21 cellular contexts compared by ENCODE assay signal in the genomic region with DNA sequence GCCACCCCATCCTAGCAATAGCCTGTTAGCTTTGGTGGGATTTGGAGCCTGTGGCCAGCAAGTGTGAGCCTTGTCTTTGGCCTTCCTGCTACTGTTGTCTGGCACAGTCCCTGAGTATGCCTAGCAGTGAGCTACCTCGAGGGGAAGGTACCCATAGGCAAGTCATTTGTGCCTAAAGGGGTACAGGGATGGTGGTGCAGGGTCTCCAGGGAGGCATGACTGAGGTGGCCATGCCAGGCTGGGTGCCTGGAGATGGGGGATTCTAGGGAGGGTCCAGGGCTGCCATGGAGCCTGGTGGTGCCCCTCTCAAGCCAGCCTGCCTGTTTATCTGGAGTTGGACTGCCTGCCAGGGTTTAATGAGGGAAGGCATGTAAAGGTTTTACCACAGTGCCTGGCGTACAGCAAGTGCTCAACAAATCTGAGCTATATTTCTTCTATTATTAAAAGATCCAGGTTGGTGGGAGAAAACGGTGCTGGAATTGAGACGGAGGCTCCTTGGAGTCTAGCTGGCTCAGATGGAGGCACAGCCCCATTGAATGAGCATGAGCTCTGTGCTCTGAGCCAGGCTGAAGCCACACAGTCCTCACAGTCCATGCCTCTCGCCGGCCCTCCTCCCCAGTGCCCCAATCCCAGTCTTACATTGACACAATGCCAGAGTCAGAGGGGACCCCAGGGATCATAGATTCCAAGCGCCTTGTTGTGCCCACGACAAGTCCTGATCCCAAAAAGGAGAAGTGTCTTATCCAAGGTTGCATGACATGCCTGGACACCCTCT.
DNase-seq lines count a peak whose midpoint lies in the region; ATAC-seq, FAIRE-seq and TF ChIP-seq lines count a peak whose summit lies in the region.
"Had no signal": no experiment of that assay in that cellular context is flagged by ENCODE, and none has a peak within 500 bp of the region (broad histone marks: within the 10 kb centered on the region; RNA-seq: fewer than 3 reads in every experiment).

No MANE protein-coding gene starts in this region.

- no peak overlapping the region for H3K4me3 ChIP-seq in BLaER1
- H3K4me3 ChIP-seq in H1 (ENCODE audit: extremely low read depth in 1 of 4, insufficient read depth in 2 of 4, low read depth in 3 of 4, low read length in 4 of 4), result no peak overlapping the region
- no peak overlapping the region for H3K4me3 ChIP-seq in Karpas-422 (ENCODE audit: low read length)
- H3K4me3 ChIP-seq: GM12878, GM23338 had no signal

- no peak overlapping the region for H3K14ac ChIP-seq in H1 (ENCODE audit: insufficient read length)

- no peak for TF ChIP-seq POLR2A in H1 (IDR thresholded peaks at IDR 0.05; ENCODE audit: control extremely low read depth in 1 of 2, low read depth in 2 of 2, low read length in 2 of 2)

- peaks cover 88% of the 10 kb centered on the region for H3K4me1 Mint-ChIP-seq in brain
- no peaks in the 10 kb centered on the region for H3K4me1 Mint-ChIP-seq in activated CD8-positive, alpha-beta T cell treated with anti-CD3 and anti-CD28 coated beads for 36 hours (ENCODE audit: low read depth)

- H3K79me2 ChIP-seq in H1 (ENCODE audit: control insufficient read depth in 1 of 2, insufficient read depth in 2 of 2, low read length in 2 of 2) (no peaks in the 10 kb centered on the region), Karpas-422 (ENCODE audit: low read length) (no peaks in the 10 kb centered on the region)

- WGBS in H1 (ENCODE audit: extremely low coverage in 1 of 2, insufficient coverage in 1 of 2, insufficient read length in 1 of 2, insufficient replicate concordance in 2 of 2, low coverage in 1 of 2, low lambda C conversion rate in 2 of 2, missing lambda C conversion rate in 1 of 2), 2 experiments, result 85% methylated on average over 8 of the region's 8 CpGs; no CpG with 5 or more reads in 1 of the 2 experiments

- DNase-seq in H1 (ENCODE audit: low read depth in 1 of 2, low spot score in 2 of 2) (no peak), sciatic nerve (ENCODE audit: low spot score) (peak; percentile 34), UCSD-AML1 (lab: John Stamatoyannopoulos, UW; ENCODE audit: unreplicated experiment) (no peak), kidney glomerular epithelial cell (lab: John Stamatoyannopoulos, UW) (no peak), Karpas-422 (no peak)
- DNase-seq in activated CD8-positive, alpha-beta T cell treated with anti-CD3 and anti-CD28 coated beads for 36 hours, result no peak
- DNase-seq: BE2C; CD4-positive, alpha-beta T cell; KG1; MV-4-11; NCI-H1417; NCI-H187 treated with DMSO at 0.1 percent for 48 hours; NCI-H226; NCI-H526; PC-3 had no signal

- H3K18ac ChIP-seq in H1 (ENCODE audit: extremely low read depth, low read length), result no peak overlapping the region

- H3K9ac ChIP-seq in BLaER1 (no peak overlapping the region), H1 (replicated peaks in 1 of 4; ENCODE audit: extremely low read depth in 1 of 4, low read depth in 3 of 4, low read length in 3 of 4) (no peak overlapping the region), Karpas-422 (ENCODE audit: low read length) (no peak overlapping the region)

- H4K20me1 ChIP-seq in BLaER1, result no peaks in the 10 kb centered on the region
- no peaks in the 10 kb centered on the region for H4K20me1 ChIP-seq in H1 (replicated peaks in 1 of 2; ENCODE audit: control insufficient read depth in 1 of 2, insufficient read depth in 2 of 2, low read length in 2 of 2)
- no peaks in the 10 kb centered on the region for H4K20me1 ChIP-seq in Karpas-422 (ENCODE audit: insufficient read depth, low read depth, low read length)

- no peak for TF ChIP-seq CTCF in brain (conservative IDR thresholded peaks at IDR 0.05)
- no peak for TF ChIP-seq CTCF in H1 (IDR thresholded peaks at IDR 0.05; ENCODE audit: control extremely low read depth in 1 of 3, insufficient read depth in 1 of 3, low read depth in 1 of 3, low read length in 3 of 3)
- TF ChIP-seq CTCF in activated CD8-positive, alpha-beta T cell treated with anti-CD3 and anti-CD28 coated beads for 36 hours (IDR thresholded peaks at IDR 0.05), result no peak

- intact Hi-C loops in sciatic nerve (cut with DNase I), result no loop called here
- intact Hi-C loops in activated CD8-positive, alpha-beta T cell treated with anti-CD3 and anti-CD28 coated beads for 36 hours (cut with micrococcal nuclease), result no loop called here

- H3K79me1 ChIP-seq in H1 (ENCODE audit: low read depth, low read length), result no peaks in the 10 kb centered on the region

- H2BK5ac ChIP-seq in H1 (ENCODE audit: low read depth, low read length), result 0 out of 2 replicates have a peak overlapping the region, but pooled peaks have one; percentile 35

- CTCF ChIA-PET in H1 (lab: Charles Lee; ENCODE audit: partially characterized antibody), result interaction anchor here (1.1 to 35.0 kb wide), 10 partner anchors 7 to 140 kb away, joined by 4 to 721 read pairs (median 17); no protein-coding TSS in a partner anchor
- CTCF ChIA-PET in activated CD8-positive, alpha-beta T cell treated with anti-CD3 and anti-CD28 coated beads for 36 hours (lab: Charles Lee), result interaction anchor here (1.0 to 2.1 kb wide), 4 partner anchors 19 to 349 kb away, joined by 3 to 8 read pairs (median 4); no protein-coding TSS in a partner anchor

- H3K27me3 ChIP-seq in BLaER1 (no peaks in the 10 kb centered on the region), H1 (replicated peaks in 1 of 4; ENCODE audit: control insufficient read depth in 3 of 4, extremely low read depth in 1 of 4, insufficient read depth in 3 of 4, low read length in 3 of 4) (no peaks in the 10 kb centered on the region), Karpas-422 (ENCODE audit: low read length) (no peaks in the 10 kb centered on the region)
- H3K27me3 ChIP-seq: BE2C had no signal

- peaks cover 3% of the 10 kb centered on the region for H3K36me3 Mint-ChIP-seq in brain
- H3K36me3 Mint-ChIP-seq in activated CD8-positive, alpha-beta T cell treated with anti-CD3 and anti-CD28 coated beads for 36 hours (ENCODE audit: low read depth), result no peaks in the 10 kb centered on the region

- H2BK15ac ChIP-seq in H1 (ENCODE audit: low read length), result peak overlapping the region; percentile 93

- H3K23me2 ChIP-seq in H1 (ENCODE audit: low read depth, low read length), result no peaks in the 10 kb centered on the region

- peak overlapping the region; percentile 47 to 98 (median 94) for H3K27ac Mint-ChIP-seq in brain
- H3K27ac Mint-ChIP-seq in activated CD8-positive, alpha-beta T cell treated with anti-CD3 and anti-CD28 coated beads for 36 hours, result no peak overlapping the region
- H3K27ac Mint-ChIP-seq: CD4-positive, alpha-beta T cell; GM23338 had no signal

- H2AFZ ChIP-seq in H1 (ENCODE audit: low read length), result no peak overlapping the region
- no peak overlapping the region for H2AFZ ChIP-seq in Karpas-422 (ENCODE audit: low read length)

- H3K4me1 ChIP-seq in BLaER1 (peaks cover 27% of the 10 kb centered on the region), H1 (replicated peaks in 1 of 4; ENCODE audit: control insufficient read depth in 3 of 4, insufficient read depth in 4 of 4, low read length in 3 of 4) (peaks cover 6 to 17% (median 12%) of the 10 kb centered on the region in 4 experiments), Karpas-422 (ENCODE audit: low read length) (no peaks in the 10 kb centered on the region; the same call in 1 of the 2 replicates)
- H3K4me1 ChIP-seq: BE2C had no signal

- ATAC-seq in sciatic nerve, result no peak
- no peak for ATAC-seq in activated CD8-positive, alpha-beta T cell treated with anti-CD3 and anti-CD28 coated beads for 36 hours
- ATAC-seq: GM12878, GM23338, PC-3 had no signal

- FAIRE-seq in H1 (lab: Jason Lieb, UNC), result no peak
- FAIRE-seq: A204.1, GM12878 had no signal

- H3K23ac ChIP-seq in H1 (ENCODE audit: insufficient read length), result no peak overlapping the region

- peak overlapping the region; percentile 66; the same call in 1 of the 2 replicates for H2AK5ac ChIP-seq in H1 (ENCODE audit: low read depth, low read length)

- no peaks in the 10 kb centered on the region for H3K9me3 ChIP-seq in BLaER1
- H3K9me3 ChIP-seq in H1 (ENCODE audit: insufficient read depth in 2 of 2, low read depth in 1 of 2, low read length in 1 of 2), result no peaks in the 10 kb centered on the region
- H3K9me3 ChIP-seq in Karpas-422 (ENCODE audit: low read length), result no peaks in the 10 kb centered on the region
- H3K9me3 ChIP-seq: BE2C had no signal

- POLR2A ChIA-PET in H1 (lab: Charles Lee; ENCODE audit: partially characterized antibody), result no interaction called here
- POLR2A ChIA-PET in activated CD8-positive, alpha-beta T cell treated with anti-CD3 and anti-CD28 coated beads for 36 hours (lab: Charles Lee), result no interaction called here

- no peak overlapping the region for H3K56ac ChIP-seq in H1 (replicated peaks; ENCODE audit: insufficient read length, low read depth, low read length)

- H2BK20ac ChIP-seq in H1 (ENCODE audit: low read length), result peak overlapping the region; percentile 87; the same call in 1 of the 2 replicates

- no peak for TF ChIP-seq RAD21 in H1 (IDR thresholded peaks at IDR 0.05 in 1 of 2, conservative IDR thresholded peaks at IDR 0.05 in 1 of 2; ENCODE audit: low read depth in 2 of 2, low read length in 2 of 2)

- no peak overlapping the region for H3K4ac ChIP-seq in H1 (replicated peaks; ENCODE audit: insufficient read length, low read depth, low read length)

- H2BK12ac ChIP-seq in H1 (ENCODE audit: low read depth, low read length), result peak overlapping the region; percentile 68; the same call in 1 of the 2 replicates

- no peaks in the 10 kb centered on the region for H3K9me3 Mint-ChIP-seq in brain
- H3K9me3 Mint-ChIP-seq in activated CD8-positive, alpha-beta T cell treated with anti-CD3 and anti-CD28 coated beads for 36 hours, result no peaks in the 10 kb centered on the region
- H3K9me3 Mint-ChIP-seq: CD4-positive, alpha-beta T cell; GM23338 had no signal

- H3K27ac ChIP-seq in BLaER1, result peak overlapping the region; percentile 1; the same call in 1 of the 2 replicates
- no peak overlapping the region; the same call in 1 of the 2 replicates for H3K27ac ChIP-seq in H1 (ENCODE audit: low read depth, low read length)
- no peak overlapping the region for H3K27ac ChIP-seq in Karpas-422 (ENCODE audit: low read length)
- H3K27ac ChIP-seq: RWPE1 had no signal

- H3K4me3 Mint-ChIP-seq in brain, result no peak overlapping the region
- no peak overlapping the region for H3K4me3 Mint-ChIP-seq in activated CD8-positive, alpha-beta T cell treated with anti-CD3 and anti-CD28 coated beads for 36 hours
- H3K4me3 Mint-ChIP-seq: CD4-positive, alpha-beta T cell; GM23338 had no signal

- H4K91ac ChIP-seq in H1 (replicated peaks; ENCODE audit: insufficient read length, low read length), result no peak overlapping the region

- no peak overlapping the region; the same call in 1 of the 2 replicates for H4K8ac ChIP-seq in H1 (ENCODE audit: extremely low read depth, insufficient read depth, low read length)

- no peak for TF ChIP-seq EP300 in H1 (IDR thresholded peaks at IDR 0.05; ENCODE audit: borderline replicate concordance in 1 of 2, low read depth in 2 of 2, low read length in 2 of 2)

- H2BK120ac ChIP-seq in H1 (replicated peaks; ENCODE audit: low read depth, low read length), result no peak overlapping the region

- no peaks in the 10 kb centered on the region for H3K9me2 ChIP-seq in Karpas-422 (replicated peaks; ENCODE audit: insufficient read depth, low read length)

- H3K27me3 Mint-ChIP-seq in brain, result peaks cover 6% of the 10 kb centered on the region
- H3K27me3 Mint-ChIP-seq in activated CD8-positive, alpha-beta T cell treated with anti-CD3 and anti-CD28 coated beads for 36 hours, result no peaks in the 10 kb centered on the region
- H3K27me3 Mint-ChIP-seq: CD4-positive, alpha-beta T cell had no signal

- H3K4me2 ChIP-seq in BLaER1, result no peak overlapping the region
- H3K4me2 ChIP-seq in H1 (ENCODE audit: insufficient read depth in 1 of 2, low read depth in 2 of 2, low read length in 2 of 2), result no peak overlapping the region
- no peak overlapping the region for H3K4me2 ChIP-seq in Karpas-422 (ENCODE audit: low read depth, low read length, poor library complexity, severe bottlenecking)

- no peaks in the 10 kb centered on the region for H3K36me3 ChIP-seq in BLaER1
- no peaks in the 10 kb centered on the region for H3K36me3 ChIP-seq in H1 (ENCODE audit: control insufficient read depth in 2 of 4, insufficient read depth in 4 of 4, low read length in 3 of 4)
- no peaks in the 10 kb centered on the region for H3K36me3 ChIP-seq in Karpas-422 (ENCODE audit: insufficient read depth, low read length)
- H3K36me3 ChIP-seq: BE2C had no signal

- H4K5ac ChIP-seq in H1 (ENCODE audit: insufficient read length, low read depth, low read length), result no peak overlapping the region
